1 cellular context compared by ENCODE assay signal in genomic region chr1:207311888-207312603, GRCh38.
TF ChIP-seq lines count a peak whose summit lies in the region.

No MANE protein-coding gene starts in this region.

TF ChIP-seq in K562, 482 proteins besides CTCF, POLR2A, EP300 and RAD21 (continued from another document and continues in another):
- TF ChIP-seq RREB1 (CRISPR knock-in tag; IDR thresholded peaks at IDR 0.05) (peak; percentile 94), NR3C1 (CRISPR knock-in tag; IDR thresholded peaks at IDR 0.05) (no peak), SIX5 (IDR thresholded peaks at IDR 0.05; ENCODE audit: borderline replicate concordance in 1 of 2, insufficient read depth in 1 of 2, low read depth in 1 of 2, low read length in 2 of 2) (no peak), HES1 (IDR thresholded peaks at IDR 0.05; ENCODE audit: low read depth) (no peak), CUX1 (CRISPR knock-in tag; IDR thresholded peaks at IDR 0.05) (no peak), AFF4 (CRISPR knock-in tag; IDR thresholded peaks at IDR 0.05) (no peak), CCNT2 (IDR thresholded peaks at IDR 0.05; ENCODE audit: borderline replicate concordance, extremely low read depth, insufficient read length, low read depth, low read length) (no peak), NEUROD1 (IDR thresholded peaks at IDR 0.05; ENCODE audit: borderline replicate concordance, low read depth, low read length, partially characterized antibody) (no peak), ETS2 (tag; IDR thresholded peaks at IDR 0.05; ENCODE audit: borderline replicate concordance, poor library complexity, severe bottlenecking) (no peak), ZSCAN29 (IDR thresholded peaks at IDR 0.05) (no peak), ZNF76 (CRISPR knock-in tag; IDR thresholded peaks at IDR 0.05; ENCODE audit: borderline replicate concordance) (peak; percentile 91), MTF1 (CRISPR knock-in tag; IDR thresholded peaks at IDR 0.05; ENCODE audit: borderline replicate concordance) (0 out of 2 replicates have a peak, but pooled peaks have one; percentile 64), SMAD1 (IDR thresholded peaks at IDR 0.05; ENCODE audit: low read depth, low read length, partially characterized antibody) (no peak), SOX6 (IDR thresholded peaks at IDR 0.05) (no peak), SMC3 (conservative IDR thresholded peaks at IDR 0.05; ENCODE audit: insufficient read depth, low read depth, low read length) (no peak), ZNF263 (CRISPR knock-in tag; IDR thresholded peaks at IDR 0.05; ENCODE audit: borderline replicate concordance) (no peak), JUND (IDR thresholded peaks at IDR 0.05; ENCODE audit: borderline replicate concordance, low read depth, low read length) (no peak), JUND (tag; IDR thresholded peaks at IDR 0.05; ENCODE audit: borderline replicate concordance, low read depth, low read length) (no peak), HEY1 (CRISPR knock-in tag; IDR thresholded peaks at IDR 0.05; ENCODE audit: borderline replicate concordance) (no peak), XRCC5 (IDR thresholded peaks at IDR 0.05; ENCODE audit: low read depth, low read length) (no peak), TSHZ1 (CRISPR knock-in tag; IDR thresholded peaks at IDR 0.05) (peak; percentile 91), SMARCC2 (IDR thresholded peaks at IDR 0.05; ENCODE audit: low read depth) (no peak), ATF3 (IDR thresholded peaks at IDR 0.05) (no peak), ATF3 (CRISPR knock-in tag; conservative IDR thresholded peaks at IDR 0.05) (no peak), DDX20 (tag; IDR thresholded peaks at IDR 0.05; ENCODE audit: low read depth) (peak; percentile 92), CHCHD3 (CRISPR knock-in tag; IDR thresholded peaks at IDR 0.05) (no peak), SAFB2 (IDR thresholded peaks at IDR 0.05; ENCODE audit: borderline replicate concordance, low read depth, low read length, severe bottlenecking) (no peak), CAMTA2 (CRISPR knock-in tag; conservative IDR thresholded peaks at IDR 0.05) (no peak), EGR1 (conservative IDR thresholded peaks at IDR 0.05) (no peak), PHF21A (IDR thresholded peaks at IDR 0.05; ENCODE audit: borderline replicate concordance, low read depth) (no peak), RFX5 (IDR thresholded peaks at IDR 0.05; ENCODE audit: low read depth, low read length) (no peak), ELK3 (CRISPR knock-in tag; IDR thresholded peaks at IDR 0.05) (0 out of 2 replicates have a peak, but pooled peaks have one; percentile 51), GABPA (tag; conservative IDR thresholded peaks at IDR 0.05; ENCODE audit: low read depth) (0 out of 2 replicates have a peak, but pooled peaks have one; percentile 30), BRD9 (IDR thresholded peaks at IDR 0.05; ENCODE audit: low read depth, partially characterized antibody) (no peak), E2F6 (IDR thresholded peaks at IDR 0.05; ENCODE audit: borderline replicate concordance in 1 of 2, extremely low read depth in 1 of 2, insufficient read depth in 1 of 2, insufficient read length in 1 of 2, low read depth in 1 of 2, low read length in 1 of 2, poor library complexity in 1 of 2, severe bottlenecking in 1 of 2) (no peak)
